Comparison of ENCODE assay signal across 17 cellular contexts in genomic region chr3:32442766-32443165, GRCh38. TPM values are rescaled to one million over a fixed set of nuclear protein-coding genes. Genes with fewer than 3 reads are reported as not detected.
DNase-seq lines count a peak whose midpoint lies in the region; ATAC-seq and TF ChIP-seq lines count a peak whose summit lies in the region.
"Had no signal": no experiment of that assay in that cellular context is flagged by ENCODE, and none has a peak within 500 bp of the region (broad histone marks: within the 10 kb centered on the region; RNA-seq: fewer than 3 reads in every experiment).

No MANE protein-coding gene starts in this region.

- no peak for DNase-seq in CD4-positive, alpha-beta memory T cell
- DNase-seq in epithelial cell of prostate (ENCODE audit: low read depth, low spot score) (no peak), NCI-H82 (lab: John Stamatoyannopoulos, UW) (no peak), kidney glomerular epithelial cell (lab: John Stamatoyannopoulos, UW) (no peak), endothelial cell (ENCODE audit: low spot score) (no peak)
- DNase-seq: DMS153, NCI-H2029, NCI-H524, retina, testis had no signal

- H3K4me3 ChIP-seq in ACC112 (ENCODE audit: low read depth, low read length) (no peak overlapping the region), OCI-LY3 (ENCODE audit: low read length) (no peak overlapping the region)
- H3K4me3 ChIP-seq in CD4-positive, alpha-beta memory T cell (ENCODE audit: low read length in 2 of 2), result no peak overlapping the region
- H3K4me3 ChIP-seq: adrenal gland, GM23338, lung, testis had no signal

- H2AFZ ChIP-seq in ACC112 (ENCODE audit: low read length, unreplicated experiment), result no peak overlapping the region
- H2AFZ ChIP-seq in OCI-LY3 (ENCODE audit: low read depth, low read length), result no peak overlapping the region
- H2AFZ ChIP-seq: GM23338 had no signal

- H3K27ac Mint-ChIP-seq in CD4-positive, alpha-beta memory T cell, result peak overlapping the region; percentile 25 to 84 (median 60)
- no peak overlapping the region for H3K27ac Mint-ChIP-seq in endothelial cell (ENCODE audit: unreplicated experiment)
- H3K27ac Mint-ChIP-seq: GM23338, WTC11 had no signal

- TF ChIP-seq CTCF in OCI-LY3 (IDR thresholded peaks at IDR 0.05; ENCODE audit: low read depth, low read length) (no peak), endothelial cell (IDR thresholded peaks at IDR 0.05; ENCODE audit: unreplicated experiment) (no peak)

- no peak overlapping the region for H3K9ac ChIP-seq in OCI-LY3 (ENCODE audit: low read length)

- H3K79me2 ChIP-seq in ACC112 (ENCODE audit: control insufficient read depth, insufficient read depth, low read length, unreplicated experiment) (peaks cover 7% of the 10 kb centered on the region), OCI-LY3 (ENCODE audit: low read length) (peaks cover 5% of the 10 kb centered on the region; the same call in 1 of the 2 replicates)

- POLR2A ChIA-PET in CD4-positive, alpha-beta memory T cell (lab: Charles Lee; ENCODE audit: partially characterized antibody), result interaction anchor here (0.7 to 5.9 kb wide), 6 partner anchors 9 to 19 kb away, joined by 3 to 66 read pairs (median 6); no protein-coding TSS in a partner anchor

- no peaks in the 10 kb centered on the region for H4K20me1 ChIP-seq in OCI-LY3 (ENCODE audit: insufficient read depth, low read length)

- peaks cover 59 to 92% (median 72%) of the 10 kb centered on the region in 4 donors for H3K4me1 Mint-ChIP-seq in CD4-positive, alpha-beta memory T cell
- H3K4me1 Mint-ChIP-seq in endothelial cell (ENCODE audit: unreplicated experiment), result peaks cover 26% of the 10 kb centered on the region

- peak overlapping the region; percentile 35 for H3K4me2 ChIP-seq in OCI-LY3 (ENCODE audit: low read length)
- H3K4me2 ChIP-seq: GM23338 had no signal

- no peak for ATAC-seq in HG03139 (IDR thresholded peaks at IDR 0.05; ENCODE audit: unreplicated experiment)
- ATAC-seq: GM23338, WTC11 had no signal

- H3K36me3 Mint-ChIP-seq in CD4-positive, alpha-beta memory T cell, result peaks cover 39 to 44% of the 10 kb centered on the region in 2 donors
- peaks cover 13% of the 10 kb centered on the region for H3K36me3 Mint-ChIP-seq in endothelial cell (ENCODE audit: low read depth, unreplicated experiment)

- H3K36me3 ChIP-seq in ACC112 (ENCODE audit: insufficient read depth, low read length) (peaks cover 4% of the 10 kb centered on the region; the same call in 1 of the 2 replicates), OCI-LY3 (replicated peaks; ENCODE audit: low read depth, low read length) (peaks cover 25% of the 10 kb centered on the region)
- H3K36me3 ChIP-seq in CD4-positive, alpha-beta memory T cell (ENCODE audit: insufficient read depth, low read length), result no peaks in the 10 kb centered on the region
- H3K36me3 ChIP-seq: adrenal gland had no signal

- intact Hi-C loops in CD4-positive, alpha-beta memory T cell (cut with micrococcal nuclease), result loop anchor here (1.0 kb wide), 1 partner anchor 16 kb away; no protein-coding TSS in a partner anchor

- H3K27me3 Mint-ChIP-seq in CD4-positive, alpha-beta memory T cell, result no peaks in the 10 kb centered on the region
- peaks cover 4% of the 10 kb centered on the region for H3K27me3 Mint-ChIP-seq in endothelial cell (ENCODE audit: unreplicated experiment)

- H3K27ac ChIP-seq in ACC112 (ENCODE audit: low read depth, low read length), result peak overlapping the region; percentile 66
- H3K27ac ChIP-seq in CD4-positive, alpha-beta memory T cell (ENCODE audit: low read depth, low read length), result no peak overlapping the region
- H3K27ac ChIP-seq in OCI-LY3 (ENCODE audit: low read length), result peak overlapping the region; percentile 9; the same call in 1 of the 2 replicates
- peak overlapping the region; percentile 88 for H3K27ac ChIP-seq in epithelial cell of prostate
- H3K27ac ChIP-seq: adrenal gland, testis had no signal

- H3K27me3 ChIP-seq in ACC112 (ENCODE audit: insufficient read depth, low read length) (no peaks in the 10 kb centered on the region), OCI-LY3 (ENCODE audit: low read depth, low read length) (peaks cover 6% of the 10 kb centered on the region)
- no peaks in the 10 kb centered on the region for H3K27me3 ChIP-seq in CD4-positive, alpha-beta memory T cell (ENCODE audit: insufficient read depth, low read length)
- H3K27me3 ChIP-seq: adrenal gland, testis had no signal

- no peaks in the 10 kb centered on the region for H3K9me3 Mint-ChIP-seq in CD4-positive, alpha-beta memory T cell
- no peaks in the 10 kb centered on the region for H3K9me3 Mint-ChIP-seq in endothelial cell (ENCODE audit: unreplicated experiment)
- H3K9me3 Mint-ChIP-seq: GM23338, WTC11 had no signal

- no peaks in the 10 kb centered on the region for H3K9me3 ChIP-seq in CD4-positive, alpha-beta memory T cell (ENCODE audit: control insufficient read depth in 1 of 2, low read length in 2 of 2)
- no peaks in the 10 kb centered on the region; the same call in 1 of the 2 replicates for H3K9me3 ChIP-seq in OCI-LY3 (ENCODE audit: insufficient read depth, low read length)
- H3K9me3 ChIP-seq: adrenal gland, testis had no signal

- CTCF ChIA-PET in CD4-positive, alpha-beta memory T cell (lab: Charles Lee; ENCODE audit: partially characterized antibody), result interaction anchor here (0.7 to 1.9 kb wide), 6 partner anchors 10 to 67 kb away, joined by 3 to 5 read pairs (median 4); no protein-coding TSS in a partner anchor

- no peak overlapping the region for H3K4me3 Mint-ChIP-seq in CD4-positive, alpha-beta memory T cell
- no peak overlapping the region for H3K4me3 Mint-ChIP-seq in endothelial cell (ENCODE audit: unreplicated experiment)
- H3K4me3 Mint-ChIP-seq: GM23338, WTC11 had no signal

- H3K4me1 ChIP-seq in ACC112 (ENCODE audit: control insufficient read depth, insufficient read depth, low read length, unreplicated experiment) (peaks cover 14% of the 10 kb centered on the region), OCI-LY3 (ENCODE audit: low read length) (peaks cover 56% of the 10 kb centered on the region)
- H3K4me1 ChIP-seq in CD4-positive, alpha-beta memory T cell (ENCODE audit: insufficient read depth, low read length), result peaks cover 77% of the 10 kb centered on the region
- H3K4me1 ChIP-seq: adrenal gland, testis had no signal

RNA-seq across cellular contexts. Expression of gene CMTM7, which starts 51.1 kb away (rescaled TPM):
- 10 to 100 TPM; 44.2 to 48.0 TPM for total RNA-seq in CD4-positive, alpha-beta memory T cell
- 100 to 1,000 TPM in 1 of 2 donors, 10 to 100 TPM in 1; 83.4 to 137 TPM for polyA plus RNA-seq in CD4-positive, alpha-beta memory T cell
- 54.4 TPM for total RNA-seq in endothelial cell (ENCODE audit: unreplicated experiment)

RNA-seq across cellular contexts. Expression of gene CMTM6, which starts 59.9 kb away (rescaled TPM):
- total RNA-seq in CD4-positive, alpha-beta memory T cell, result 10 to 100 TPM; 30.3 to 34.8 TPM
- polyA plus RNA-seq in CD4-positive, alpha-beta memory T cell, result 100 to 1,000 TPM in 1 of 2 donors, 10 to 100 TPM in 1; 89.7 to 230 TPM
- total RNA-seq in endothelial cell (ENCODE audit: unreplicated experiment), result 59.9 TPM
